In the genomic region with DNA sequence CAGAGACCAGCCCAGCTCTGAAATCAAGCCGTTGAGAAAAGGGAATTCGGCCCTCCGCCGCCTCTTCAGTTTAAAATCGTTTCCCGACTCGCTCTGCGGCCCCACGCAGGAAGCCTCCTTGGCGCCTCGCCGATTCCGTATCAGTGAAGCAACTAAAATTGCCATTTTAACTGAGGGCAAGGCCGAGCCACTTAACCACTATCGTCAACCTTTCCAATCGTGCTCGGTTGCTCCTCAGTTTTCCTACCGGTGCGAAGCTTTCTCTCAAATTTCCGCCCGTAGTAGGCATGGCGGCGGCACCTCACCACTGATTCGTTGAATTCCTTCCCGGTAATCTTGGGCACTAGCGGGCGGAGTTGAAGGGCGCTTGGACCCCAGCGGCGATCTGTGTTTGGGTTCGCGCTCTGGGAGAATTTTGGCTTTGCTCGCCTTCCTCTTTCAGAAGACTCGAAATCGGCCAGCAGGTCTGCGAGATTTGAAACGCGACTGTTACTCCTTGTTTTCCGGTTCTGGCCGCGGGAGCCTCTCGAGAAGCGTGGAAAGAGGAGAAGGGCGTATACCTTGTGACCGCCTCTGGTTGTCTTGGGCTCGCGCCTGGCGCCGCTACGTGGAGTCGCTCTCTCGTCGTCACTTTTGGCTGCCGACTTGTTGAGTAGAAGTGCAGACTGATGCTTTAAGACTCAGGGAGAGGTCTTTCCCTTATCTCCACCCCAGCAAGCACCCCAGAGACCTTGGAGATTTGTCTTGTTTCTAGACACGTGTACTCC, we compare ENCODE assay signal across 8 cellular contexts. TPM values are rescaled to one million over a fixed set of nuclear protein-coding genes. Genes with fewer than 3 reads are reported as not detected.
DNase-seq lines count a peak whose midpoint lies in the region; ATAC-seq, FAIRE-seq and TF ChIP-seq lines count a peak whose summit lies in the region.

A gene with protein sequence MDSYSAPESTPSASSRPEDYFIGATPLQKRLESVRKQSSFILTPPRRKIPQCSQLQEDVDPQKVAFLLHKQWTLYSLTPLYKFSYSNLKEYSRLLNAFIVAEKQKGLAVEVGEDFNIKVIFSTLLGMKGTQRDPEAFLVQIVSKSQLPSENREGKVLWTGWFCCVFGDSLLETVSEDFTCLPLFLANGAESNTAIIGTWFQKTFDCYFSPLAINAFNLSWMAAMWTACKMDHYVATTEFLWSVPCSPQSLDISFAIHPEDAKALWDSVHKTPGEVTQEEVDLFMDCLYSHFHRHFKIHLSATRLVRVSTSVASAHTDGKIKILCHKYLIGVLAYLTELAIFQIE (minus strand): TSS at position 569 of the 767 bp plus-strand sequence. CDS start 13,584 bp downstream, outside the sequence.
A gene with protein sequence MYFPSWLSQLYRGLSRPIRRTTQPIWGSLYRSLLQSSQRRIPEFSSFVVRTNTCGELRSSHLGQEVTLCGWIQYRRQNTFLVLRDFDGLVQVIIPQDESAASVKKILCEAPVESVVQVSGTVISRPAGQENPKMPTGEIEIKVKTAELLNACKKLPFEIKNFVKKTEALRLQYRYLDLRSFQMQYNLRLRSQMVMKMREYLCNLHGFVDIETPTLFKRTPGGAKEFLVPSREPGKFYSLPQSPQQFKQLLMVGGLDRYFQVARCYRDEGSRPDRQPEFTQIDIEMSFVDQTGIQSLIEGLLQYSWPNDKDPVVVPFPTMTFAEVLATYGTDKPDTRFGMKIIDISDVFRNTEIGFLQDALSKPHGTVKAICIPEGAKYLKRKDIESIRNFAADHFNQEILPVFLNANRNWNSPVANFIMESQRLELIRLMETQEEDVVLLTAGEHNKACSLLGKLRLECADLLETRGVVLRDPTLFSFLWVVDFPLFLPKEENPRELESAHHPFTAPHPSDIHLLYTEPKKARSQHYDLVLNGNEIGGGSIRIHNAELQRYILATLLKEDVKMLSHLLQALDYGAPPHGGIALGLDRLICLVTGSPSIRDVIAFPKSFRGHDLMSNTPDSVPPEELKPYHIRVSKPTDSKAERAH (plus strand): TSS at position 359 of the 767 bp plus-strand sequence. CDS start 557 bp downstream, outside the sequence.

- no peaks in the 10 kb centered on the region for H3K27me3 Mint-ChIP-seq in activated naive CD8-positive, alpha-beta T cell treated with anti-CD3 and anti-CD28 coated beads, Interleukin-2, amount 50 U/mL, for 24 hours

- H3K27me3 ChIP-seq in pancreas (no peaks in the 10 kb centered on the region), tibial nerve (no peaks in the 10 kb centered on the region)

- peaks cover 0 to 5% (median 0%) of the 10 kb centered on the region in 3 donors for H3K4me1 ChIP-seq in pancreas
- peaks cover 0 to 41% (median 12%) of the 10 kb centered on the region in 4 donors for H3K4me1 ChIP-seq in tibial nerve

- WGBS in pancreas, 2 donors, result 0% methylated on average over 54 to 55 of the region's 55 CpGs
- WGBS in tibial nerve, 2 donors, result 0 to 1% methylated on average over 53 to 55 of the region's 55 CpGs

- no peak for TF ChIP-seq CTCF in GM12865 (IDR thresholded peaks at IDR 0.05; ENCODE audit: insufficient read depth, low read depth, low read length, missing control alignments)
- no peak for TF ChIP-seq CTCF in pancreas (IDR thresholded peaks at IDR 0.05)
- no peak for TF ChIP-seq CTCF in tibial nerve (IDR thresholded peaks at IDR 0.05)

- H3K9me3 Mint-ChIP-seq in activated naive CD8-positive, alpha-beta T cell treated with anti-CD3 and anti-CD28 coated beads, Interleukin-2, amount 50 U/mL, for 24 hours, result no peaks in the 10 kb centered on the region

- DNase-seq in GM12865 (ENCODE audit: low read depth) (peak; percentile 98), NCI-H1417 treated with DMSO at 0.1 percent for 48 hours (lab: John Stamatoyannopoulos, UW) (peak; percentile 95), SW480 (ENCODE audit: low spot score) (peak; percentile 98), Right ventricle myocardium inferior (ENCODE audit: missing footprints) (peak; percentile 98), pancreas (peak; percentile 95 to 97 (median 96)), tibial nerve (ENCODE audit: low spot score in 2 of 2) (peak; percentile 93 to 97)
- DNase-seq in activated naive CD8-positive, alpha-beta T cell treated with anti-CD3 and anti-CD28 coated beads, Interleukin-2, amount 50 U/mL, for 24 hours, result peak; percentile 85

- peak within 1 kb of the TSS; percentile 94 for H3K27ac Mint-ChIP-seq in activated naive CD8-positive, alpha-beta T cell treated with anti-CD3 and anti-CD28 coated beads, Interleukin-2, amount 50 U/mL, for 24 hours

- intact Hi-C loops in Right ventricle myocardium inferior (cut with DNase I) (loop anchor here (1.0 to 10.0 kb wide), 4 partner anchors 346 to 1080 kb away; no protein-coding TSS in a partner anchor), pancreas (cut with DNase I) (no loop called here)

- peaks cover 62% of the 10 kb centered on the region for H3K4me1 Mint-ChIP-seq in activated naive CD8-positive, alpha-beta T cell treated with anti-CD3 and anti-CD28 coated beads, Interleukin-2, amount 50 U/mL, for 24 hours

- TF ChIP-seq EP300 in tibial nerve (IDR thresholded peaks at IDR 0.05), result peak; percentile 48 to 94

- H3K27ac ChIP-seq in pancreas, result peak within 1 kb of the TSS; percentile 66 to 91 (median 84)
- peak within 1 kb of the TSS; percentile 89 to 97 (median 94) for H3K27ac ChIP-seq in tibial nerve

- peak; percentile 10 to 53 for TF ChIP-seq POLR2A in tibial nerve (IDR thresholded peaks at IDR 0.05)

- H3K9me3 ChIP-seq in pancreas (no peaks in the 10 kb centered on the region), tibial nerve (no peaks in the 10 kb centered on the region)

- peak within 1 kb of the TSS; percentile 91 for H3K4me3 Mint-ChIP-seq in activated naive CD8-positive, alpha-beta T cell treated with anti-CD3 and anti-CD28 coated beads, Interleukin-2, amount 50 U/mL, for 24 hours

- no peaks in the 10 kb centered on the region for H3K36me3 ChIP-seq in pancreas
- peaks cover 0 to 5% (median 0%) of the 10 kb centered on the region in 3 donors for H3K36me3 ChIP-seq in tibial nerve

- H3K4me3 ChIP-seq in GM12865 (ENCODE audit: low read depth, low read length), result peak within 1 kb of the TSS; percentile 79
- peak within 1 kb of the TSS; percentile 33 to 78 (median 56) for H3K4me3 ChIP-seq in pancreas
- H3K4me3 ChIP-seq in tibial nerve, result peak within 1 kb of the TSS; percentile 75 to 88 (median 82)

- ATAC-seq in HG02763 (IDR thresholded peaks at IDR 0.05; ENCODE audit: unreplicated experiment) (peak; percentile 86), Right ventricle myocardium inferior (peak; percentile 99), pancreas (peak; percentile 98 to 99 (median 98))
- ATAC-seq in activated naive CD8-positive, alpha-beta T cell treated with anti-CD3 and anti-CD28 coated beads, Interleukin-2, amount 50 U/mL, for 24 hours, result peak; percentile 86

- H3K36me3 Mint-ChIP-seq in activated naive CD8-positive, alpha-beta T cell treated with anti-CD3 and anti-CD28 coated beads, Interleukin-2, amount 50 U/mL, for 24 hours (ENCODE audit: low read depth), result peaks cover 36% of the 10 kb centered on the region

- peak; percentile 82 for FAIRE-seq in pancreas (lab: Jason Lieb, UNC)

RNA-seq across cellular contexts. Expression of the first gene that starts in this region (rescaled TPM):
- 3.3 TPM for total RNA-seq in Right ventricle myocardium inferior
- 1 to 10 TPM in 4 of 6 donors, under 1 TPM in 2; 0.83 to 2.0 (median 1.5) TPM for total RNA-seq in pancreas
- under 1 TPM; 0.73 to 0.80 TPM for polyA plus RNA-seq in pancreas
- total RNA-seq in tibial nerve, result 1 to 10 TPM; 4.2 to 8.1 (median 5.1) TPM

RNA-seq across cellular contexts. Expression of the second gene that starts in this region (rescaled TPM):
- 13.5 TPM for total RNA-seq in Right ventricle myocardium inferior
- 10 to 100 TPM in 1 of 6 donors, 1 to 10 TPM in 5; 3.9 to 11.1 (median 5.9) TPM for total RNA-seq in pancreas
- polyA plus RNA-seq in pancreas, result 1 to 10 TPM; 3.4 to 5.1 TPM
- total RNA-seq in tibial nerve, result 10 to 100 TPM; 10.4 to 18.8 (median 12.3) TPM

Comparison
In these comparisons a context has a peak if more than half of its experiments do, and no peak if none do; other contexts are left out.
1. Peak in every context shown above with its lines: DNase-seq, ATAC-seq, H3K4me3 ChIP-seq and H3K27ac ChIP-seq.